33 cellular contexts compared by ENCODE assay signal in the genomic region with DNA sequence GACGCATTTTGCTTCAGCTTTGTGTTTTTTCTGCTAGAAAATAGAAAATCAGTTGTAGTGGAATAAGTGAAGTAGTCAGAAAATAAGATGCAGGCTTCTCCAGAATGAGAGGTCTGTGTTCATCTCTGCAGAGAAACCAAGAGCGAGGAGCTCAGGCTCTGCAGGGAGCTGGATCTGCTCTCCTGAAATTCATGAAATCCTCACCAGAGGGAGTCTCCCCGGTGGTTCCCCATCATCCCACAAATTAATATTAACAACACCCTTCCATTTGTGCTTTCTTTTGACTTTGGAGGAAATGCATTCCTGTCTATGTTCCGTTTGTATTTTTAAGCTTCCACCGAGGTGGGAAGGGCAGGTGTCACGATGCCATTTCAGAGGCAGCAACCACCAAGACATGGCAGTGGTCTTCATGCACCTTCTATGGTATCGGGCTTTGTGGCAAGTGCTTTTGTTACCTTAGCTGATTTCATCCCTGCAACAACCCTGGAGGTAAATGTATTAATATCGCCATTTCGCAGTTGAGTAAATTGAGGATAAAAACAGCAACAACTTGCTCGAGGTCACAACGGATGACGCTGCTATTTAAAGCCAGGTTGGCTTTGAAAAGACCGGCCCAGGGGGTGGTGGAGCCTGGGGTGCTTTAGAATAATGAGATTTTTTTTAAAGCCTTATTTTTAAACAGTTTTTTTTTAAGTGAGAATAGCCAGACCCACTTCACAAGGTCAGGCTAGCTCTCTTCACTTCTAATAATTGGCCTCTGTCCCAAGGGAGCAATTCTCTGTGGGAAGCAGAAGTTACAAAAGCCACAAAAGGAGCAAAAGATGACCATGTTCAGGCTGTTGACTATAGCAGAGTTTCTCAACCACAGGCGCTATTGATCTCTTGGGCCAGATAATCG.
DNase-seq lines count a peak whose midpoint lies in the region; ATAC-seq, FAIRE-seq and TF ChIP-seq lines count a peak whose summit lies in the region.
"Had no signal": no experiment of that assay in that cellular context is flagged by ENCODE, and none has a peak within 500 bp of the region (broad histone marks: within the 10 kb centered on the region; RNA-seq: fewer than 3 reads in every experiment).

No MANE protein-coding gene starts in this region.

- no peak overlapping the region for H2BK120ac ChIP-seq in H1 (replicated peaks; ENCODE audit: low read depth, low read length)

- H2BK5ac ChIP-seq in H1 (ENCODE audit: low read depth, low read length) = no peak overlapping the region

- no peaks in the 10 kb centered on the region for H3K4me1 Mint-ChIP-seq in nephron
- H3K4me1 Mint-ChIP-seq: central memory CD8-positive, alpha-beta T cell; natural killer cell had no signal

- no peak overlapping the region for H2BK12ac ChIP-seq in H1 (ENCODE audit: low read depth, low read length)

- 0 out of 2 replicates have a peak overlapping the region, but pooled peaks have one; percentile 29 for H2BK20ac ChIP-seq in H1 (ENCODE audit: low read length)

- no peak overlapping the region for H3K14ac ChIP-seq in H1 (ENCODE audit: insufficient read length)

- no peaks in the 10 kb centered on the region for H3K36me3 Mint-ChIP-seq in nephron (ENCODE audit: low read depth)
- H3K36me3 Mint-ChIP-seq: natural killer cell had no signal

- H2BK15ac ChIP-seq in H1 (ENCODE audit: low read length) = no peak overlapping the region

- no peaks in the 10 kb centered on the region for H3K9me3 Mint-ChIP-seq in nephron

- no peaks in the 10 kb centered on the region for H3K4me1 ChIP-seq in HepG2 (ENCODE audit: insufficient read depth, low read length)
- no peaks in the 10 kb centered on the region for H3K4me1 ChIP-seq in right lobe of liver
- H3K4me1 ChIP-seq in H1 (replicated peaks in 1 of 4; ENCODE audit: control insufficient read depth in 3 of 4, insufficient read depth in 4 of 4, low read length in 3 of 4) = peaks cover 2 to 14% (median 6%) of the 10 kb centered on the region in 4 experiments; a peak in 4 of 7 replicates
- no peaks in the 10 kb centered on the region for H3K4me1 ChIP-seq in breast epithelium
- H3K4me1 ChIP-seq: adrenal gland, esophagus squamous epithelium, foreskin keratinocyte, HAP-1, suprapubic skin, upper lobe of right lung had no signal

- H3K18ac ChIP-seq in H1 (ENCODE audit: extremely low read depth, low read length) = peak overlapping the region; percentile 80; the same call in 1 of the 2 replicates

- in situ Hi-C loops in HepG2 (cut with HindIII; ENCODE audit: extremely low pct_ligation_motif_present, low pct_unique_long_range_greater_than_20kb) = no loop called here

- H3K36me3 ChIP-seq in HepG2 (replicated peaks in 1 of 2; ENCODE audit: control insufficient read depth in 1 of 2, insufficient read depth in 2 of 2, low read length in 2 of 2) = no peaks in the 10 kb centered on the region
- H3K36me3 ChIP-seq in right lobe of liver = no peaks in the 10 kb centered on the region
- H3K36me3 ChIP-seq in H1 (ENCODE audit: control insufficient read depth in 2 of 4, insufficient read depth in 4 of 4, low read length in 3 of 4) = no peaks in the 10 kb centered on the region
- H3K36me3 ChIP-seq in breast epithelium = no peaks in the 10 kb centered on the region
- H3K36me3 ChIP-seq: adrenal gland, esophagus squamous epithelium, HAP-1, ovary, suprapubic skin, upper lobe of right lung had no signal

- FAIRE-seq in HepG2 (lab: Jason Lieb, UNC) = no peak
- no peak for FAIRE-seq in H1 (lab: Jason Lieb, UNC)
- FAIRE-seq: GM12892 had no signal

- H3K79me1 ChIP-seq in H1 (ENCODE audit: low read depth, low read length) = no peaks in the 10 kb centered on the region

- H3K27me3 ChIP-seq in HepG2 (ENCODE audit: control insufficient read depth in 1 of 2, insufficient read depth in 2 of 2, low read length in 2 of 2) (peaks cover 0 to 9% of the 10 kb centered on the region in 2 experiments; a peak in 1 of 5 replicates), right lobe of liver (no peaks in the 10 kb centered on the region), H1 (replicated peaks in 1 of 4; ENCODE audit: control insufficient read depth in 3 of 4, extremely low read depth in 1 of 4, insufficient read depth in 3 of 4, low read length in 3 of 4) (no peaks in the 10 kb centered on the region), breast epithelium (no peaks in the 10 kb centered on the region)
- H3K27me3 ChIP-seq: esophagus squamous epithelium, foreskin keratinocyte, ovary, suprapubic skin, upper lobe of right lung had no signal

- no peaks in the 10 kb centered on the region for H3K9me3 ChIP-seq in HepG2 (ENCODE audit: low read length)
- H3K9me3 ChIP-seq in right lobe of liver = no peaks in the 10 kb centered on the region
- H3K9me3 ChIP-seq in H1 (ENCODE audit: insufficient read depth in 2 of 2, low read depth in 1 of 2, low read length in 1 of 2) = no peaks in the 10 kb centered on the region
- H3K9me3 ChIP-seq in breast epithelium = no peaks in the 10 kb centered on the region
- H3K9me3 ChIP-seq: adrenal gland, esophagus squamous epithelium, HAP-1, ovary, suprapubic skin, upper lobe of right lung had no signal

- intact Hi-C loops in HepG2 (cut with micrococcal nuclease; ENCODE audit: unreplicated experiment) = no loop called here
- intact Hi-C loops in right lobe of liver (cut with DNase I) = no loop called here
- intact Hi-C loops in breast epithelium (cut with DNase I; ENCODE audit: low total_unique reads) = no loop called here

- H3K27me3 Mint-ChIP-seq in nephron (ENCODE audit: low read depth) = peaks cover 3% of the 10 kb centered on the region
- H3K27me3 Mint-ChIP-seq: CD4-positive, alpha-beta T cell; central memory CD8-positive, alpha-beta T cell had no signal

- no peak overlapping the region for H3K9ac ChIP-seq in HepG2 (ENCODE audit: insufficient read depth, low read depth, low read length)
- no peak overlapping the region; a peak in 1 of 7 replicates for H3K9ac ChIP-seq in H1 (replicated peaks in 1 of 4; ENCODE audit: extremely low read depth in 1 of 4, low read depth in 3 of 4, low read length in 3 of 4)

- no peak overlapping the region for H3K4ac ChIP-seq in H1 (replicated peaks; ENCODE audit: insufficient read length, low read depth, low read length)

- H3K27ac Mint-ChIP-seq in nephron = no peak overlapping the region
- H3K27ac Mint-ChIP-seq: activated CD8-positive, alpha-beta T cell treated with anti-CD3 and anti-CD28 coated beads for 36 hours; activated naive CD4-positive, alpha-beta T cell treated with anti-CD3 and anti-CD28 coated beads for 36 hours; CD4-positive, alpha-beta T cell; natural killer cell had no signal

- no peak overlapping the region for H3K23ac ChIP-seq in H1 (ENCODE audit: insufficient read length)

- no peak overlapping the region for H4K8ac ChIP-seq in H1 (ENCODE audit: extremely low read depth, insufficient read depth, low read length)

- no peak overlapping the region for H4K91ac ChIP-seq in H1 (replicated peaks; ENCODE audit: insufficient read length, low read length)

- H3K4me3 Mint-ChIP-seq in nephron = no peak overlapping the region
- H3K4me3 Mint-ChIP-seq: activated CD8-positive, alpha-beta T cell treated with anti-CD3 and anti-CD28 coated beads for 36 hours; activated naive CD4-positive, alpha-beta T cell treated with anti-CD3 and anti-CD28 coated beads for 36 hours; CD4-positive, alpha-beta T cell; central memory CD8-positive, alpha-beta T cell; natural killer cell had no signal

- H3K79me2 ChIP-seq in HepG2 (ENCODE audit: insufficient read depth, low read length) = no peaks in the 10 kb centered on the region
- H3K79me2 ChIP-seq in H1 (ENCODE audit: control insufficient read depth in 1 of 2, insufficient read depth in 2 of 2, low read length in 2 of 2) = no peaks in the 10 kb centered on the region

- POLR2A ChIA-PET in HepG2 (lab: Yijun Ruan, JAX) = no interaction called here
- POLR2A ChIA-PET in H1 (lab: Charles Lee; ENCODE audit: partially characterized antibody) = interaction anchor here (0.5 to 0.6 kb wide), 2 partner anchors 680 to 791 kb away, joined by 3 to 4 read pairs; no protein-coding TSS in a partner anchor

- H2AFZ ChIP-seq in HepG2 (ENCODE audit: low read length) (no peak overlapping the region), H1 (ENCODE audit: low read length) (no peak overlapping the region)

- H3K56ac ChIP-seq in H1 (replicated peaks; ENCODE audit: insufficient read length, low read depth, low read length) = no peak overlapping the region

- no peak for TF ChIP-seq RAD21 in HepG2 (CRISPR knock-in tag; IDR thresholded peaks at IDR 0.05)
- peak in 1 of 2 experiments; percentile 35; a peak in 2 of 4 replicates for TF ChIP-seq RAD21 in H1 (IDR thresholded peaks at IDR 0.05 in 1 of 2, conservative IDR thresholded peaks at IDR 0.05 in 1 of 2; ENCODE audit: low read depth in 2 of 2, low read length in 2 of 2)

- H3K4me2 ChIP-seq in HepG2 (ENCODE audit: low read depth, low read length) = no peak overlapping the region
- H3K4me2 ChIP-seq in H1 (ENCODE audit: insufficient read depth in 1 of 2, low read depth in 2 of 2, low read length in 2 of 2) = no peak overlapping the region; a peak in 1 of 4 replicates
- H3K4me2 ChIP-seq: smooth muscle cell had no signal

- H2AK5ac ChIP-seq in H1 (ENCODE audit: low read depth, low read length) = no peak overlapping the region

- TF ChIP-seq CTCF in HepG2 (CRISPR knock-in tag; IDR thresholded peaks at IDR 0.05) = no peak
- no peak for TF ChIP-seq CTCF in right lobe of liver (IDR thresholded peaks at IDR 0.05)
- TF ChIP-seq CTCF in H1 (IDR thresholded peaks at IDR 0.05; ENCODE audit: control extremely low read depth in 1 of 3, insufficient read depth in 1 of 3, low read depth in 1 of 3, low read length in 3 of 3) = peak in 1 of 3 experiments; percentile 23; a peak in 2 of 4 replicates
- TF ChIP-seq CTCF in nephron (IDR thresholded peaks at IDR 0.05; ENCODE audit: unreplicated experiment in 3 of 3) = peak in 2 of 3 experiments; percentile 7 to 13
- TF ChIP-seq CTCF in breast epithelium (IDR thresholded peaks at IDR 0.05) = no peak

- no peak for DNase-seq in HepG2 (ENCODE audit: low spot score)
- DNase-seq in right lobe of liver = no peak
- no peak for DNase-seq in H1 (ENCODE audit: low read depth in 1 of 2, low spot score in 2 of 2)
- DNase-seq in breast epithelium (ENCODE audit: low spot score in 2 of 2) = no peak
- DNase-seq in NCI-H524 (lab: John Stamatoyannopoulos, UW) = no peak
- DNase-seq: 8988T; activated CD8-positive, alpha-beta T cell treated with anti-CD3 and anti-CD28 coated beads for 36 hours; activated naive CD4-positive, alpha-beta T cell treated with anti-CD3 and anti-CD28 coated beads for 36 hours; adrenal gland; CD4-positive, alpha-beta T cell; DMS 273 treated with DMSO at 0.1 percent for 48 hours; esophagus squamous epithelium; foreskin keratinocyte; IMR-90; MV-4-11; natural killer cell; NCI-H2171; NCI-H510A treated with DMSO at 0.1 percent for 48 hours; NK-92 treated with Interleukin-12 subunit alpha and Interleukin-12 subunit beta, amount 100 ng/mL, for 24 hours; ovary; stimulated activated naive CD4-positive, alpha-beta T cell; T-helper 1 cell; upper lobe of right lung had no signal

- H3K23me2 ChIP-seq in H1 (ENCODE audit: low read depth, low read length) = peaks cover 1% of the 10 kb centered on the region; the same call in 1 of the 2 replicates

- ATAC-seq in HepG2 = peak; percentile 36; the same call in 2 of the 3 replicates
- no peak for ATAC-seq in right lobe of liver
- ATAC-seq in HG02623 (IDR thresholded peaks at IDR 0.05; ENCODE audit: unreplicated experiment) = no peak
- ATAC-seq in HG03457 (IDR thresholded peaks at IDR 0.05; ENCODE audit: unreplicated experiment) = no peak
- ATAC-seq: activated CD4-positive, CD25-positive, alpha-beta regulatory T cell treated with anti-CD3 and anti-CD28 coated beads, Interleukin-2, amount 50 U/mL, for 24 hours; activated CD8-positive, alpha-beta T cell treated with anti-CD3 and anti-CD28 coated beads for 36 hours; foreskin keratinocyte; natural killer cell; upper lobe of right lung had no signal

- BruUV-seq in HepG2 (replicated peaks; lab: Mats Ljungman, UMichigan) = no TSS peak

- CTCF ChIA-PET in HepG2 (lab: Yijun Ruan, JAX; ENCODE audit: low intra/inter-chr PET ratio, low total read pairs) (no interaction called here), H1 (lab: Charles Lee; ENCODE audit: partially characterized antibody) (interaction anchor here (0.6 to 1.7 kb wide), 6 partner anchors 8 to 302 kb away, joined by 3 to 4 read pairs (median 3); no protein-coding TSS in a partner anchor)

- 46% methylated on average over 15 of the region's 15 CpGs for WGBS in HepG2 (ENCODE audit: low lambda C conversion rate)
- 63% methylated on average over 15 of the region's 15 CpGs for WGBS in right lobe of liver (ENCODE audit: insufficient coverage, low coverage, low lambda C conversion rate, missing lambda C conversion rate)
- 86% methylated on average over 15 of the region's 15 CpGs; no CpG with 5 or more reads in 1 of the 2 experiments for WGBS in H1 (ENCODE audit: extremely low coverage in 1 of 2, insufficient coverage in 1 of 2, insufficient read length in 1 of 2, insufficient replicate concordance in 2 of 2, low coverage in 1 of 2, low lambda C conversion rate in 2 of 2, missing lambda C conversion rate in 1 of 2), 2 experiments

- H4K20me1 ChIP-seq in HepG2 (ENCODE audit: insufficient read depth, low read length) (no peaks in the 10 kb centered on the region), H1 (replicated peaks in 1 of 2; ENCODE audit: control insufficient read depth in 1 of 2, insufficient read depth in 2 of 2, low read length in 2 of 2) (no peaks in the 10 kb centered on the region)

- TF ChIP-seq EP300 in HepG2 (IDR thresholded peaks at IDR 0.05; ENCODE audit: low read depth in 2 of 2, low read length in 2 of 2) (no peak), HepG2 (CRISPR knock-in tag; IDR thresholded peaks at IDR 0.05; ENCODE audit: borderline replicate concordance) (no peak), H1 (IDR thresholded peaks at IDR 0.05; ENCODE audit: borderline replicate concordance in 1 of 2, low read depth in 2 of 2, low read length in 2 of 2) (no peak)

- no peak overlapping the region for H4K5ac ChIP-seq in H1 (ENCODE audit: insufficient read length, low read depth, low read length)

- H3K4me3 ChIP-seq in HepG2 (replicated peaks in 1 of 3; ENCODE audit: insufficient read depth in 1 of 3, low read depth in 2 of 3, low read length in 3 of 3) = no peak overlapping the region
- H3K4me3 ChIP-seq in right lobe of liver = no peak overlapping the region
- H3K4me3 ChIP-seq in H1 (ENCODE audit: extremely low read depth in 1 of 4, insufficient read depth in 2 of 4, low read depth in 3 of 4, low read length in 4 of 4) = no peak overlapping the region
- no peak overlapping the region for H3K4me3 ChIP-seq in breast epithelium
- H3K4me3 ChIP-seq: adrenal gland, esophagus squamous epithelium, HAP-1, lung, ovary, smooth muscle cell, suprapubic skin, upper lobe of right lung had no signal

- H3K27ac ChIP-seq in HepG2 (ENCODE audit: extremely low read length, insufficient read depth, low read length) (no peak overlapping the region), right lobe of liver (no peak overlapping the region), H1 (ENCODE audit: low read depth, low read length) (no peak overlapping the region), breast epithelium (no peak overlapping the region)
- H3K27ac ChIP-seq: adrenal gland, esophagus squamous epithelium, foreskin keratinocyte, ovary, suprapubic skin, upper lobe of right lung had no signal

- TF ChIP-seq POLR2A in HepG2 (IDR thresholded peaks at IDR 0.05; ENCODE audit: insufficient read depth in 1 of 2, low read depth in 2 of 2, low read length in 2 of 2) (no peak), right lobe of liver (IDR thresholded peaks at IDR 0.05) (no peak), H1 (IDR thresholded peaks at IDR 0.05; ENCODE audit: control extremely low read depth in 1 of 2, low read depth in 2 of 2, low read length in 2 of 2) (no peak), breast epithelium (IDR thresholded peaks at IDR 0.05) (no peak)

Comparison
In these comparisons a context has a peak if more than half of its experiments do, and no peak if none do; other contexts are left out.
1. CTCF ChIP-seq: peak in nephron (2 of 3); none in HepG2 (single experiment), right lobe of liver (0 of 4) and breast epithelium (0 of 3).